8 cellular contexts compared by ENCODE assay signal in the genomic region with DNA sequence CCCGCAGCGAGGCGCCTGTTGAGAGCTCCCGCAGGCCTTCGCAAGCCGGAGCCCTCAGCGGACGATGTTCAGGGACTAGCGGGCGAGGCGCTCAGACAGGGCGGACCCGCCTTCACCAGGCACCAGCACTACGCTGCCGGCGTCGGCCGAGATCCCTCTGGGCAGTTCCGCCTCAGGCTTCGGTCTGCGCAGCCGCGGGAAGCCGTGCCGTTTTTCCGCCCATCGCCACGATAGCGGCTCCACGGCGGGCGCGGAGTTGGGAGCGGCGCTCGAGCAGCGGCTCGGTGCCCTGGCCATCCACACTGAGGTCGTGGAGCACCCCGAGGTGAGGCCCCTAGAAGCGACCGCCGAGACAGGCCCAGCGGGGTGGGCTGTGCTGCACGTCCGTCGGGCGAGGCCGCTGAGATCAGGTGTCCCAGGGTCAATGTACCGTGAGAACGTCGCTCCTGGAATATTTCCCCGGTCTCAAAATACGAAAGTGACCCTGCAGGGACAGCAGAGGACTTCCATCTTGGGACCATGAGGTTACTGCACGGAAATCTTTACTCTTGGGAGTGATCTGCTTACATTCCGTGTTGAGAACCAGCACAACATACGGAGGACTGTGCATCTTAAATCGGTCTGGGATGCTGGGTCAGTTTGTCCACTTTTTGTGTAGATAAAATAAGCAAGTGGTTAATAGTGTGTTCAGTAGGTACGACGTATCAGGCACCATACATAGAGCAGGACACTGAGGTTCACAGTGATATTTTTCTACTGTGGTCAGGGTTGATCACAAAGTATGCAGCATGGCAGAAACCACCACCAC. TPM values are rescaled to one million over a fixed set of nuclear protein-coding genes. Genes with fewer than 3 reads are reported as not detected.
DNase-seq lines count a peak whose midpoint lies in the region; ATAC-seq and TF ChIP-seq lines count a peak whose summit lies in the region.

No MANE protein-coding gene starts in this region.

- TF ChIP-seq CTCF in HCT116 (IDR thresholded peaks at IDR 0.05 in 2 of 3, conservative IDR thresholded peaks at IDR 0.05 in 1 of 3; ENCODE audit: borderline replicate concordance in 1 of 3, insufficient read depth in 1 of 3, low read depth in 2 of 3, low read length in 2 of 3) (no peak), MM.1S (IDR thresholded peaks at IDR 0.05; ENCODE audit: low read length) (no peak), transverse colon (IDR thresholded peaks at IDR 0.05) (no peak)

- no peaks in the 10 kb centered on the region for H4K20me1 ChIP-seq in HCT116 (ENCODE audit: insufficient read depth)
- H4K20me1 ChIP-seq in MM.1S (ENCODE audit: insufficient read depth, low read length), result no peaks in the 10 kb centered on the region

- no peaks in the 10 kb centered on the region for H3K9me3 Mint-ChIP-seq in activated naive CD8-positive, alpha-beta T cell treated with anti-CD3 and anti-CD28 coated beads for 36 hours

- no peak for TF ChIP-seq EP300 in transverse colon (IDR thresholded peaks at IDR 0.05; ENCODE audit: low read depth)

- no peaks in the 10 kb centered on the region for H3K9me3 ChIP-seq in HCT116 (ENCODE audit: control insufficient read depth in 1 of 2, insufficient read depth in 1 of 2, low read depth in 1 of 2, low read length in 2 of 2)
- H3K9me3 ChIP-seq in MM.1S (replicated peaks; ENCODE audit: insufficient read depth, low read length), result no peaks in the 10 kb centered on the region
- no peaks in the 10 kb centered on the region for H3K9me3 ChIP-seq in transverse colon

- H3K27ac Mint-ChIP-seq in activated naive CD8-positive, alpha-beta T cell treated with anti-CD3 and anti-CD28 coated beads for 36 hours, result peak overlapping the region; percentile 85

- no peaks in the 10 kb centered on the region for H3K27me3 Mint-ChIP-seq in activated naive CD8-positive, alpha-beta T cell treated with anti-CD3 and anti-CD28 coated beads for 36 hours

- intact Hi-C loops in HCT116 (cut with micrococcal nuclease), result no loop called here
- intact Hi-C loops in Right ventricle myocardium superior (cut with DNase I), result no loop called here
- intact Hi-C loops in transverse colon (cut with DNase I; ENCODE audit: low total_unique reads), result no loop called here

- peak; percentile 73 for DNase-seq in GF-D8 (lab: John Stamatoyannopoulos, UW)
- DNase-seq in HCT116 (ENCODE audit: low read depth, low spot score), result peak; percentile 19
- DNase-seq in MM.1S, result peak; percentile 87
- DNase-seq in SKM-1 (lab: John Stamatoyannopoulos, UW; ENCODE audit: unreplicated experiment), result peak; percentile 81
- peak; percentile 90 for DNase-seq in activated naive CD8-positive, alpha-beta T cell treated with anti-CD3 and anti-CD28 coated beads for 36 hours
- DNase-seq in Right ventricle myocardium superior, result peak; percentile 95
- peak; percentile 63 for DNase-seq in pons (ENCODE audit: low spot score)
- DNase-seq in transverse colon, result peak; percentile 93

- H3K4me3 ChIP-seq in HCT116 (replicated peaks in 1 of 2; ENCODE audit: low read depth in 1 of 2, low read length in 2 of 2), result peak overlapping the region; percentile 46 to 61
- H3K4me3 ChIP-seq in MM.1S (ENCODE audit: low read length), result peak overlapping the region; percentile 89
- peak overlapping the region; percentile 57 to 92 (median 73) for H3K4me3 ChIP-seq in transverse colon

- H3K79me2 ChIP-seq in HCT116 (ENCODE audit: insufficient read depth, low read length) (no peaks in the 10 kb centered on the region), MM.1S (ENCODE audit: low read length) (no peaks in the 10 kb centered on the region)

- H2AFZ ChIP-seq in HCT116 (ENCODE audit: low read depth, low read length, poor library complexity, severe bottlenecking) (no peak overlapping the region), MM.1S (ENCODE audit: low read length) (peak overlapping the region; percentile 98)

- peaks cover 13% of the 10 kb centered on the region for H3K36me3 Mint-ChIP-seq in activated naive CD8-positive, alpha-beta T cell treated with anti-CD3 and anti-CD28 coated beads for 36 hours

- RAD21 ChIA-PET in HCT116 (lab: Charles Lee; ENCODE audit: low non-redundant PET in 1 of 2, low total read pairs in 2 of 2, uncharacterized antibody in 2 of 2, unreplicated experiment in 2 of 2), result no interaction called here

- ATAC-seq in HCT116 (peak; percentile 95), Right ventricle myocardium superior (ENCODE audit: poor library complexity) (peak; percentile 98)

- H3K9ac ChIP-seq in HCT116 (ENCODE audit: low read length), result peak overlapping the region; percentile 58
- H3K9ac ChIP-seq in MM.1S (ENCODE audit: low read length), result peak overlapping the region; percentile 71

- H3K9me2 ChIP-seq in HCT116 (ENCODE audit: insufficient read depth) (no peaks in the 10 kb centered on the region), MM.1S (replicated peaks; ENCODE audit: insufficient read depth, low read length) (no peaks in the 10 kb centered on the region)

- TF ChIP-seq RAD21 in HCT116 (IDR thresholded peaks at IDR 0.05; ENCODE audit: low read depth), result no peak

- H3K4me1 ChIP-seq in HCT116 (ENCODE audit: control insufficient read depth in 1 of 2, insufficient read depth in 2 of 2, low read length in 2 of 2) (peaks cover 0 to 16% of the 10 kb centered on the region in 2 experiments; a peak in 2 of 4 replicates), MM.1S (ENCODE audit: low read length) (no peaks in the 10 kb centered on the region), transverse colon (peaks cover 0 to 27% (median 16%) of the 10 kb centered on the region in 4 donors)

- H3K27me3 ChIP-seq in HCT116 (ENCODE audit: insufficient read depth, low read length), result no peaks in the 10 kb centered on the region
- no peaks in the 10 kb centered on the region for H3K27me3 ChIP-seq in MM.1S (replicated peaks; ENCODE audit: insufficient read depth, low read length)
- no peaks in the 10 kb centered on the region for H3K27me3 ChIP-seq in transverse colon

- H3K36me3 ChIP-seq in HCT116 (ENCODE audit: control insufficient read depth in 1 of 2, insufficient read depth in 2 of 2, low read length in 2 of 2) (no peaks in the 10 kb centered on the region), MM.1S (replicated peaks; ENCODE audit: insufficient read depth, low read length) (no peaks in the 10 kb centered on the region), transverse colon (no peaks in the 10 kb centered on the region)

- H3K4me3 Mint-ChIP-seq in activated naive CD8-positive, alpha-beta T cell treated with anti-CD3 and anti-CD28 coated beads for 36 hours, result peak overlapping the region; percentile 82

- POLR2A ChIA-PET in HCT116 (lab: Charles Lee), result no interaction called here

- 3% methylated on average over 16 of the region's 60 CpGs; no CpG with 5 or more reads in 1 of the 2 donors for WGBS in transverse colon (ENCODE audit: low coverage in 1 of 2), 2 donors

- CTCF ChIA-PET in HCT116 (lab: Charles Lee), result no interaction called here

- BruUV-seq in HCT116 (replicated peaks; lab: Mats Ljungman, UMichigan), result TSS peak; percentile 57

- no peaks in the 10 kb centered on the region for H3F3A ChIP-seq in MM.1S (ENCODE audit: insufficient read depth, low read length)

- TF ChIP-seq POLR2A in HCT116 (IDR thresholded peaks at IDR 0.05; ENCODE audit: borderline replicate concordance, extremely low read depth, insufficient read depth, insufficient read length) (no peak), transverse colon (IDR thresholded peaks at IDR 0.05) (peak; percentile 92)

- H3K27ac ChIP-seq in HCT116 (ENCODE audit: low read depth, low read length) (peak overlapping the region; percentile 27; the same call in 1 of the 2 replicates), MM.1S (ENCODE audit: low read length) (no peak overlapping the region), transverse colon (peak overlapping the region; percentile 91 to 96 (median 93))

- peak overlapping the region; percentile 78 for H3K4me2 ChIP-seq in HCT116 (ENCODE audit: low read length)
- peak overlapping the region; percentile 71 for H3K4me2 ChIP-seq in MM.1S (ENCODE audit: low read depth, low read length)

- peaks cover 27% of the 10 kb centered on the region for H3K4me1 Mint-ChIP-seq in activated naive CD8-positive, alpha-beta T cell treated with anti-CD3 and anti-CD28 coated beads for 36 hours

- in situ Hi-C loops in transverse colon (cut with MboI; ENCODE audit: low pct_ligation_motif_present in 1 of 4, low pct_unique_long_range_greater_than_20kb in 1 of 4, low sequenced_read_pairs in 3 of 4), result no loop called here

TF ChIP-seq in HCT116, 20 proteins besides CTCF, POLR2A, EP300 and RAD21:
- TF ChIP-seq ZFX (IDR thresholded peaks at IDR 0.05) (peak; percentile 33; the same call in 1 of the 2 replicates), TCF7L2 (IDR thresholded peaks at IDR 0.05; ENCODE audit: borderline replicate concordance, extremely low read depth, insufficient read depth, insufficient read length) (peak; percentile 11), EGR1 (IDR thresholded peaks at IDR 0.05; ENCODE audit: low read depth) (no peak), POLR2AphosphoS5 (IDR thresholded peaks at IDR 0.05; ENCODE audit: low read depth, low read length) (peak; percentile 74)
- TF ChIP-seq, protein P1, sequence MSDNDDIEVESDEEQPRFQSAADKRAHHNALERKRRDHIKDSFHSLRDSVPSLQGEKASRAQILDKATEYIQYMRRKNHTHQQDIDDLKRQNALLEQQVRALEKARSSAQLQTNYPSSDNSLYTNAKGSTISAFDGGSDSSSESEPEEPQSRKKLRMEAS (IDR thresholded peaks at IDR 0.05), result peak; percentile 56; the same call in 1 of the 2 replicates

RNA-seq across cellular contexts. Expression of a gene that starts 13.3 kb away (rescaled TPM):
- total RNA-seq in HCT116 (2021; ENCODE audit: unreplicated experiment) (49.8 TPM), Right ventricle myocardium superior (50.5 TPM), transverse colon (10 to 100 TPM; 22.7 to 34.4 (median 33.5) TPM)
- 21.0 and 29.8 TPM in 2 replicates for polyA plus RNA-seq in HCT116 (2012)
- total RNA-seq in activated naive CD8-positive, alpha-beta T cell treated with anti-CD3 and anti-CD28 coated beads for 36 hours, result 10 to 100 TPM; 63.9 to 67.9 TPM

RNA-seq across cellular contexts. Expression of a gene that starts 49.8 kb away (rescaled TPM):
- total RNA-seq in HCT116 (2021; ENCODE audit: unreplicated experiment) (1,291 TPM), Right ventricle myocardium superior (443 TPM), transverse colon (1,000 to 10,000 TPM in 2 of 4 donors, 100 to 1,000 TPM in 2; 233 to 1,267 (median 895) TPM)
- polyA plus RNA-seq in HCT116 (2012), result 2,139 and 2,335 TPM in 2 replicates
- total RNA-seq in activated naive CD8-positive, alpha-beta T cell treated with anti-CD3 and anti-CD28 coated beads for 36 hours, result 1,000 to 10,000 TPM; 1,246 to 1,356 TPM

RNA-seq across cellular contexts. Expression of a gene that starts 50.2 kb away (rescaled TPM):
- total RNA-seq in HCT116 (2021; ENCODE audit: unreplicated experiment), result 11.1 TPM
- 4.6 and 4.9 TPM in 2 replicates for polyA plus RNA-seq in HCT116 (2012)
- 1 to 10 TPM; 5.8 to 7.8 TPM for total RNA-seq in activated naive CD8-positive, alpha-beta T cell treated with anti-CD3 and anti-CD28 coated beads for 36 hours
- total RNA-seq in Right ventricle myocardium superior, result 5.6 TPM
- 10 to 100 TPM in 1 of 4 donors, 1 to 10 TPM in 3; 1.2 to 15.9 (median 7.0) TPM for total RNA-seq in transverse colon

Comparison
In these comparisons a context has a peak if more than half of its experiments do, and no peak if none do; other contexts are left out.
1. DNase-seq: peak in every context shown above with its lines; median percentile 95 in Right ventricle myocardium superior; 93 in transverse colon; 90 in activated naive CD8-positive, alpha-beta T cell treated with anti-CD3 and anti-CD28 coated beads for 36 hours; 87 in MM.1S; 81 in SKM-1; 73 in GF-D8; 63 in pons; 19 in HCT116.